Comparison of ENCODE assay signal across 19 cellular contexts in the genomic region with DNA sequence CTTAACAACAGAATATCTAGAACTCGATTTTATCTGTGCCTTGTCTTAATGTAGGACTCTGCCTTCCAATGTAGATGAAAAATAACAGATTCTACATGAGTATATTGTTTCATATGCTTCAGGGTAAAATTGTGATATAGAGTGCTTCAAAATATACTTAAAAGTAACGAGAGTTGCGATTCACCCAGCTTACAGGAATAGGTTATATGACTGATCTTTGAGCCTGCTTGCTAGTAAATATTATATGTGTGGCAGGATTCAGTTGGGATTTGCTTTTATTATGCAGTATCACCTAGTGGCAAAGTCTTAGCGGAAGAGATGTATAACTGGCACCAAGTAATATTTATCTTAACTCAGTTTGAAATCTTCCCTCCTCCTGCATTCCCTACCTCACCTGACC.
DNase-seq lines count a peak whose midpoint lies in the region; ATAC-seq, FAIRE-seq and TF ChIP-seq lines count a peak whose summit lies in the region.
"Had no signal": no experiment of that assay in that cellular context is flagged by ENCODE, and none has a peak within 500 bp of the region (broad histone marks: within the 10 kb centered on the region; RNA-seq: fewer than 3 reads in every experiment).

No MANE protein-coding gene starts in this region.

- peaks cover 14% of the 10 kb centered on the region for H3K9me3 Mint-ChIP-seq in GM23338
- H3K9me3 Mint-ChIP-seq: HFFc6 had no signal

- H4K8ac ChIP-seq in H1 (ENCODE audit: extremely low read depth, insufficient read depth, low read length): no peak overlapping the region

- peaks cover 21% of the 10 kb centered on the region for H3K79me2 ChIP-seq in GM23338 (replicated peaks; ENCODE audit: insufficient read depth)
- peaks cover 0 to 23% of the 10 kb centered on the region in 2 experiments; a peak in 2 of 4 replicates for H3K79me2 ChIP-seq in H1 (ENCODE audit: control insufficient read depth in 1 of 2, insufficient read depth in 2 of 2, low read length in 2 of 2)

- H3K27me3 ChIP-seq in GM23338 (ENCODE audit: insufficient read depth): no peaks in the 10 kb centered on the region
- H3K27me3 ChIP-seq in HUES6 (ENCODE audit: control insufficient read depth, insufficient read depth, low read length): no peaks in the 10 kb centered on the region
- peaks cover 0 to 1% (median 0%) of the 10 kb centered on the region in 4 experiments; a peak in 1 of 7 replicates for H3K27me3 ChIP-seq in H1 (replicated peaks in 1 of 4; ENCODE audit: control insufficient read depth in 3 of 4, extremely low read depth in 1 of 4, insufficient read depth in 3 of 4, low read length in 3 of 4)
- H3K27me3 ChIP-seq in iPS-20b (ENCODE audit: insufficient read depth, low read length): no peaks in the 10 kb centered on the region
- no peaks in the 10 kb centered on the region for H3K27me3 ChIP-seq in SJCRH30
- H3K27me3 ChIP-seq: BLaER1 had no signal

- TF ChIP-seq CTCF in GM23338 (conservative IDR thresholded peaks at IDR 0.05; ENCODE audit: low read depth in 2 of 2) (no peak), H1 (IDR thresholded peaks at IDR 0.05; ENCODE audit: control extremely low read depth in 1 of 3, insufficient read depth in 1 of 3, low read depth in 1 of 3, low read length in 3 of 3) (no peak)

- H3K4me3 ChIP-seq in GM23338 (peak overlapping the region; percentile 62), HUES6 (ENCODE audit: low read depth, low read length) (peak overlapping the region; percentile 34), H1 (ENCODE audit: extremely low read depth in 1 of 4, insufficient read depth in 2 of 4, low read depth in 3 of 4, low read length in 4 of 4) (peak overlapping the region in 2 of 4 experiments; percentile 20 to 54; a peak in 3 of 8 replicates), iPS-20b (ENCODE audit: low read length) (peak overlapping the region; percentile 61), SJCRH30 (no peak overlapping the region)
- H3K4me3 ChIP-seq: BLaER1, GM12878, K562 had no signal

- H3K18ac ChIP-seq in H1 (ENCODE audit: extremely low read depth, low read length): no peak overlapping the region

- H3K79me1 ChIP-seq in H1 (ENCODE audit: low read depth, low read length): no peaks in the 10 kb centered on the region

- no peaks in the 10 kb centered on the region; the same call in 1 of the 2 replicates for H3K36me3 ChIP-seq in GM23338 (ENCODE audit: insufficient read depth)
- peaks cover 30% of the 10 kb centered on the region for H3K36me3 ChIP-seq in HUES6 (ENCODE audit: control insufficient read depth, insufficient read depth, low read length)
- H3K36me3 ChIP-seq in H1 (ENCODE audit: control insufficient read depth in 2 of 4, insufficient read depth in 4 of 4, low read length in 3 of 4): peaks cover 0 to 39% (median 18%) of the 10 kb centered on the region in 4 experiments; a peak in 5 of 8 replicates
- H3K36me3 ChIP-seq in iPS-20b (ENCODE audit: insufficient read depth, low read depth, low read length): peaks cover 48% of the 10 kb centered on the region
- H3K36me3 ChIP-seq in SJCRH30: no peaks in the 10 kb centered on the region
- H3K36me3 ChIP-seq: BLaER1 had no signal

- peak overlapping the region; percentile 97 for H3K27ac Mint-ChIP-seq in GM23338
- H3K27ac Mint-ChIP-seq: CD14-positive monocyte; CD8-positive, alpha-beta T cell; HFFc6 had no signal

- no peak overlapping the region for H2BK15ac ChIP-seq in H1 (ENCODE audit: low read length)

- no peak overlapping the region for H2BK5ac ChIP-seq in H1 (ENCODE audit: low read depth, low read length)

- no peak overlapping the region for H4K5ac ChIP-seq in H1 (ENCODE audit: insufficient read length, low read depth, low read length)

- peaks cover 30% of the 10 kb centered on the region for H3K4me1 ChIP-seq in GM23338 (ENCODE audit: insufficient read depth)
- H3K4me1 ChIP-seq in HUES6 (ENCODE audit: control insufficient read depth, insufficient read depth, low read length): peaks cover 6% of the 10 kb centered on the region
- H3K4me1 ChIP-seq in H1 (replicated peaks in 1 of 4; ENCODE audit: control insufficient read depth in 3 of 4, insufficient read depth in 4 of 4, low read length in 3 of 4): peaks cover 0 to 11% (median 3%) of the 10 kb centered on the region in 4 experiments; a peak in 3 of 7 replicates
- H3K4me1 ChIP-seq in iPS-20b (ENCODE audit: insufficient read depth, low read length): peaks cover 13% of the 10 kb centered on the region; the same call in 1 of the 2 replicates
- H3K4me1 ChIP-seq in SJCRH30: peaks cover 5% of the 10 kb centered on the region
- H3K4me1 ChIP-seq: BLaER1 had no signal

- ATAC-seq in GM23338: no peak
- ATAC-seq in HG03196 (IDR thresholded peaks at IDR 0.05; ENCODE audit: unreplicated experiment): no peak
- ATAC-seq: CD8-positive, alpha-beta T cell; GM12878; HCT116; K562 had no signal

- no peaks in the 10 kb centered on the region for H4K20me1 ChIP-seq in GM23338 (replicated peaks; ENCODE audit: insufficient read depth)
- peaks cover 1 to 3% of the 10 kb centered on the region in 2 experiments for H4K20me1 ChIP-seq in H1 (replicated peaks in 1 of 2; ENCODE audit: control insufficient read depth in 1 of 2, insufficient read depth in 2 of 2, low read length in 2 of 2)
- H4K20me1 ChIP-seq: BLaER1 had no signal

- no peak overlapping the region for H2BK20ac ChIP-seq in H1 (ENCODE audit: low read length)

- peaks cover 66% of the 10 kb centered on the region for H3K36me3 Mint-ChIP-seq in GM23338 (ENCODE audit: low read depth)
- H3K36me3 Mint-ChIP-seq: CD14-positive monocyte; CD8-positive, alpha-beta T cell had no signal

- H2AFZ ChIP-seq in GM23338: no peak overlapping the region
- no peak overlapping the region for H2AFZ ChIP-seq in H1 (ENCODE audit: low read length)

- TF ChIP-seq RAD21 in H1 (IDR thresholded peaks at IDR 0.05 in 1 of 2, conservative IDR thresholded peaks at IDR 0.05 in 1 of 2; ENCODE audit: low read depth in 2 of 2, low read length in 2 of 2): no peak

- H3K9ac ChIP-seq in HUES6 (ENCODE audit: low read length): no peak overlapping the region
- H3K9ac ChIP-seq in H1 (replicated peaks in 1 of 4; ENCODE audit: extremely low read depth in 1 of 4, low read depth in 3 of 4, low read length in 3 of 4): no peak overlapping the region
- no peak overlapping the region; the same call in 1 of the 2 replicates for H3K9ac ChIP-seq in iPS-20b (ENCODE audit: low read depth, low read length)
- H3K9ac ChIP-seq: BLaER1 had no signal

- WGBS in H1 (ENCODE audit: extremely low coverage in 1 of 2, insufficient coverage in 1 of 2, insufficient read length in 1 of 2, insufficient replicate concordance in 2 of 2, low coverage in 1 of 2, low lambda C conversion rate in 2 of 2, missing lambda C conversion rate in 1 of 2), 2 experiments: 75% methylated on average over 4 of the region's 4 CpGs; no CpG with 5 or more reads in 1 of the 2 experiments

- H4K91ac ChIP-seq in H1 (replicated peaks; ENCODE audit: insufficient read length, low read length): no peak overlapping the region

- H2BK120ac ChIP-seq in H1 (replicated peaks; ENCODE audit: low read depth, low read length): no peak overlapping the region

- peaks cover 39% of the 10 kb centered on the region for H3K4me1 Mint-ChIP-seq in GM23338
- H3K4me1 Mint-ChIP-seq: CD14-positive monocyte had no signal

- no peak overlapping the region for H2AK5ac ChIP-seq in H1 (ENCODE audit: low read depth, low read length)

- CTCF ChIA-PET in H1 (lab: Charles Lee; ENCODE audit: partially characterized antibody): no interaction called here

- H2BK12ac ChIP-seq in H1 (ENCODE audit: low read depth, low read length): no peak overlapping the region

- peak overlapping the region; percentile 69 for H3K4me2 ChIP-seq in GM23338
- peak overlapping the region; percentile 33 to 38; a peak in 2 of 4 replicates for H3K4me2 ChIP-seq in H1 (ENCODE audit: insufficient read depth in 1 of 2, low read depth in 2 of 2, low read length in 2 of 2)
- H3K4me2 ChIP-seq: BLaER1 had no signal

- no peak for FAIRE-seq in H1 (lab: Jason Lieb, UNC)
- FAIRE-seq: GM12878, K562 had no signal

- POLR2A ChIA-PET in H1 (lab: Charles Lee; ENCODE audit: partially characterized antibody): interaction anchor here (0.8 to 5.8 kb wide), 9 partner anchors 8 to 145 kb away, joined by 3 to 135 read pairs (median 6); no protein-coding TSS in a partner anchor

- peaks cover 35% of the 10 kb centered on the region for H3K27me3 Mint-ChIP-seq in GM23338 (ENCODE audit: insufficient read depth, low read depth, poor library complexity)

- H3K4me3 Mint-ChIP-seq in GM23338: peak overlapping the region; percentile 88
- H3K4me3 Mint-ChIP-seq: CD14-positive monocyte; CD8-positive, alpha-beta T cell; HFFc6 had no signal

- no peaks in the 10 kb centered on the region for H3K23me2 ChIP-seq in H1 (ENCODE audit: low read depth, low read length)

- peak overlapping the region; percentile 94 for H3K27ac ChIP-seq in GM23338 (ENCODE audit: low read depth)
- H3K27ac ChIP-seq in HUES6 (ENCODE audit: low read depth, low read length): peak overlapping the region; percentile 21; the same call in 1 of the 2 replicates
- H3K27ac ChIP-seq in H1 (ENCODE audit: low read depth, low read length): no peak overlapping the region
- no peak overlapping the region for H3K27ac ChIP-seq in iPS-20b (ENCODE audit: low read length)
- no peak overlapping the region for H3K27ac ChIP-seq in SJCRH30
- H3K27ac ChIP-seq: BLaER1 had no signal

- DNase-seq in GM23338 (ENCODE audit: low spot score): no peak
- no peak for DNase-seq in H1 (ENCODE audit: low read depth in 1 of 2, low spot score in 2 of 2)
- DNase-seq in iPS-NIHi7 (ENCODE audit: extremely low spot score): no peak
- DNase-seq in activated T-cell treated with anti-CD3 and anti-CD28 coated beads, Interleukin-2, amount 50 U/mL, for 48 hours: no peak
- no peak for DNase-seq in SJCRH30
- DNase-seq: 8988T; Calu3; CD8-positive, alpha-beta T cell; DMS79 treated with DMSO at 0.1 percent for 48 hours; HFFc6; IMR-90 had no signal

- no peak overlapping the region for H3K56ac ChIP-seq in H1 (replicated peaks; ENCODE audit: insufficient read length, low read depth, low read length)

- TF ChIP-seq POLR2A in H1 (IDR thresholded peaks at IDR 0.05; ENCODE audit: control extremely low read depth in 1 of 2, low read depth in 2 of 2, low read length in 2 of 2): peak in 1 of 2 experiments; percentile 29; a peak in 1 of 3 replicates

- no peak overlapping the region for H3K4ac ChIP-seq in H1 (replicated peaks; ENCODE audit: insufficient read length, low read depth, low read length)

- no peak overlapping the region for H3K23ac ChIP-seq in H1 (ENCODE audit: insufficient read length)

- H3K9me2 ChIP-seq in GM23338 (ENCODE audit: insufficient read depth): no peaks in the 10 kb centered on the region

- H3K9me3 ChIP-seq in HUES6 (ENCODE audit: control insufficient read depth, insufficient read depth, low read depth, low read length) (no peaks in the 10 kb centered on the region), H1 (ENCODE audit: insufficient read depth in 2 of 2, low read depth in 1 of 2, low read length in 1 of 2) (no peaks in the 10 kb centered on the region), iPS-20b (ENCODE audit: insufficient read depth, low read depth, low read length) (no peaks in the 10 kb centered on the region), SJCRH30 (replicated peaks) (no peaks in the 10 kb centered on the region)
- H3K9me3 ChIP-seq: BLaER1 had no signal

- no peak overlapping the region for H3K14ac ChIP-seq in H1 (ENCODE audit: insufficient read length)

- TF ChIP-seq EP300 in H1 (IDR thresholded peaks at IDR 0.05; ENCODE audit: borderline replicate concordance in 1 of 2, low read depth in 2 of 2, low read length in 2 of 2): no peak

- peaks cover 12% of the 10 kb centered on the region for H3F3A ChIP-seq in GM23338 (replicated peaks; ENCODE audit: low read depth)

Comparison
In these comparisons a context has a peak if more than half of its experiments do, and no peak if none do; other contexts are left out.
1. H3K27ac ChIP-seq: peak in GM23338 (single experiment) and HUES6 (single experiment); none in H1 (single experiment), iPS-20b (single experiment) and SJCRH30 (single experiment).